In the genomic region with DNA sequence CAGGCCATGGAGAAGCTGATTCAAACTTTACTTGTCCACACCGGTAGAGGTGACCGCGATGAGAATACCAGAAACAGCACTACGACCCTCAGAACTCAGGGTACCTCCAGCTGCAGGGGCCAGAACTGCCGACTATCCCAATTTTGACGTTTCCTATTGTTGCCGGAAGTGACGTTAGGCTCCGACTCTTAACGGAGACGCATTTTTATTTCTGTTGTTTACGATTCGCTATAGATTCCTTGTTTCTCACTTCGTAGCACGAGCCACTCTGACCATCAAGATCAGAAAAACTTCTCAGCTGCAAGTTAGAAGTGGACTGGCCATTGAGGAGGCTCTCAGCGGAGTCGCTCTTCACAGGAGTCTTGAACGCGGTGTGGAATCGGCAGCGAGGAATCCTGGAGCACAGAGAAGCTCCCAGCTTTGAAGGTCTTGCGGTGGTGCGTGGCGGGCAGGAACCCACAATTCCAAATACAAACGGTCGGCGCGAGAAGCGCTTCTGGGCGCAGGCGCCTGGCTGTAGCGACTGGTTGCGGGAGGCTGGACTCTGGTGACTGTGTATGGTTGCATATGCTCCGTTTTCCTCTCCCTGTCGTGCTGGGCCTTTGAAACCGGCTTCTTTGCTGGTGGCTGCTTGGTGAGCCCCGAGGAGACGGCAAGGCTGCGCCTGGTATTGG, we compare ENCODE assay signal across 1 cellular context.
TF ChIP-seq lines count a peak whose summit lies in the region.

CEP44 (plus strand) TSS at position 405 of the 674 bp plus-strand sequence. CDS start 15,211 bp downstream, outside the sequence.
A gene with protein sequence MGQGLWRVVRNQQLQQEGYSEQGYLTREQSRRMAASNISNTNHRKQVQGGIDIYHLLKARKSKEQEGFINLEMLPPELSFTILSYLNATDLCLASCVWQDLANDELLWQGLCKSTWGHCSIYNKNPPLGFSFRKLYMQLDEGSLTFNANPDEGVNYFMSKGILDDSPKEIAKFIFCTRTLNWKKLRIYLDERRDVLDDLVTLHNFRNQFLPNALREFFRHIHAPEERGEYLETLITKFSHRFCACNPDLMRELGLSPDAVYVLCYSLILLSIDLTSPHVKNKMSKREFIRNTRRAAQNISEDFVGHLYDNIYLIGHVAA (minus strand): TSS at position 161 of the 674 bp plus-strand sequence. CDS start 20,575 bp downstream, outside the sequence.

TF ChIP-seq in K562, 482 proteins besides CTCF, POLR2A, EP300 and RAD21 (continued from another document and continues in another):
- TF ChIP-seq HDAC3 (IDR thresholded peaks at IDR 0.05; ENCODE audit: borderline replicate concordance, partially characterized antibody), result peak; percentile 63
- TF ChIP-seq FOXP1 (CRISPR knock-in tag; IDR thresholded peaks at IDR 0.05), result no peak
- TF ChIP-seq MTF1 (CRISPR knock-in tag; IDR thresholded peaks at IDR 0.05; ENCODE audit: borderline replicate concordance), result no peak
- no peak for TF ChIP-seq DNMT1 (IDR thresholded peaks at IDR 0.05)
- TF ChIP-seq UBTF (IDR thresholded peaks at IDR 0.05; ENCODE audit: borderline replicate concordance in 1 of 2, low read depth in 2 of 2, low read length in 2 of 2), result peak in 1 of 2 experiments; percentile 18; a peak in 1 of 4 replicates
- peak; percentile 44; the same call in 1 of the 2 replicates for TF ChIP-seq ZNF263 (CRISPR knock-in tag; IDR thresholded peaks at IDR 0.05; ENCODE audit: borderline replicate concordance)
- peak; percentile 24 for TF ChIP-seq CCNT2 (IDR thresholded peaks at IDR 0.05; ENCODE audit: borderline replicate concordance, extremely low read depth, insufficient read length, low read depth, low read length)
- TF ChIP-seq ZNF347 (CRISPR knock-in tag; IDR thresholded peaks at IDR 0.05; ENCODE audit: low read depth), result no peak
- peak; percentile 73 for TF ChIP-seq POLR2AphosphoS5 (IDR thresholded peaks at IDR 0.05; ENCODE audit: control insufficient read depth, insufficient read depth, low read depth, low read length)
- peak; percentile 96 for TF ChIP-seq FOXM1 (IDR thresholded peaks at IDR 0.05; ENCODE audit: low read depth)
- TF ChIP-seq FOXM1 (CRISPR knock-in tag; IDR thresholded peaks at IDR 0.05; ENCODE audit: low read depth), result 0 out of 2 replicates have a peak, but pooled peaks have one; percentile 63
- no peak for TF ChIP-seq CBX5 (IDR thresholded peaks at IDR 0.05; ENCODE audit: borderline replicate concordance, low read depth)
- no peak for TF ChIP-seq SMC3 (conservative IDR thresholded peaks at IDR 0.05; ENCODE audit: insufficient read depth, low read depth, low read length)
- TF ChIP-seq HDAC1 (IDR thresholded peaks at IDR 0.05), result peak in 1 of 2 experiments; percentile 62; a peak in 1 of 4 replicates
- no peak for TF ChIP-seq FOS (IDR thresholded peaks at IDR 0.05; ENCODE audit: extremely low read depth, insufficient read length)
- no peak for TF ChIP-seq ZKSCAN8 (CRISPR knock-in tag; IDR thresholded peaks at IDR 0.05)
- peak; percentile 80 for TF ChIP-seq ZFX (CRISPR knock-in tag; IDR thresholded peaks at IDR 0.05)
- TF ChIP-seq CXXC5 (CRISPR knock-in tag; IDR thresholded peaks at IDR 0.05), result peak; percentile 97
- peak; percentile 85 for TF ChIP-seq MYC (IDR thresholded peaks at IDR 0.05; ENCODE audit: low read depth, low read length)
- TF ChIP-seq MYC (CRISPR knock-in tag; IDR thresholded peaks at IDR 0.05; ENCODE audit: borderline replicate concordance, low read depth), result peak; percentile 42; the same call in 1 of the 2 replicates
- peak; percentile 56; the same call in 1 of the 2 replicates for TF ChIP-seq NCOR1 (IDR thresholded peaks at IDR 0.05)
- TF ChIP-seq, protein P1, sequence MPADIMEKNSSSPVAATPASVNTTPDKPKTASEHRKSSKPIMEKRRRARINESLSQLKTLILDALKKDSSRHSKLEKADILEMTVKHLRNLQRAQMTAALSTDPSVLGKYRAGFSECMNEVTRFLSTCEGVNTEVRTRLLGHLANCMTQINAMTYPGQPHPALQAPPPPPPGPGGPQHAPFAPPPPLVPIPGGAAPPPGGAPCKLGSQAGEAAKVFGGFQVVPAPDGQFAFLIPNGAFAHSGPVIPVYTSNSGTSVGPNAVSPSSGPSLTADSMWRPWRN (IDR thresholded peaks at IDR 0.05; ENCODE audit: low read depth), result no peak
- 0 out of 2 replicates have a peak, but pooled peaks have one; percentile 20 for TF ChIP-seq ZFP91 (CRISPR knock-in tag; IDR thresholded peaks at IDR 0.05)
- peak; percentile 95 for TF ChIP-seq NFRKB (IDR thresholded peaks at IDR 0.05; ENCODE audit: low read depth)
- TF ChIP-seq ATF1 (CRISPR knock-in tag; IDR thresholded peaks at IDR 0.05), result no peak
- TF ChIP-seq ATF1 (tag; IDR thresholded peaks at IDR 0.05), result peak; percentile 98
- TF ChIP-seq TOE1 (IDR thresholded peaks at IDR 0.05; ENCODE audit: borderline replicate concordance), result peak; percentile 94
- no peak for TF ChIP-seq TOE1 (CRISPR knock-in tag; IDR thresholded peaks at IDR 0.05; ENCODE audit: borderline replicate concordance, low read depth)
- no peak for TF ChIP-seq BCLAF1 (IDR thresholded peaks at IDR 0.05; ENCODE audit: borderline replicate concordance in 1 of 2, control insufficient read depth in 1 of 2, low read depth in 2 of 2, low read length in 1 of 2)
- peak; percentile 57 for TF ChIP-seq CHD1 (IDR thresholded peaks at IDR 0.05; ENCODE audit: low read length)
- peak; percentile 90 for TF ChIP-seq ELF2 (CRISPR knock-in tag; IDR thresholded peaks at IDR 0.05)
- no peak for TF ChIP-seq POLR3A (IDR thresholded peaks at IDR 0.05; ENCODE audit: borderline replicate concordance, extremely low read depth, insufficient read depth, insufficient read length)
- no peak for TF ChIP-seq RUNX1 (IDR thresholded peaks at IDR 0.05; ENCODE audit: low read depth)
- TF ChIP-seq MECOM (CRISPR knock-in tag; IDR thresholded peaks at IDR 0.05), result 0 out of 2 replicates have a peak, but pooled peaks have one; percentile 41
- TF ChIP-seq ZNF699 (CRISPR knock-in tag; IDR thresholded peaks at IDR 0.05; ENCODE audit: insufficient replicate concordance), result no peak
- no peak for TF ChIP-seq DEAF1 (CRISPR knock-in tag; IDR thresholded peaks at IDR 0.05)
- 0 out of 4 replicates have a peak, but pooled peaks of 1 of the 2 experiments have one; percentile 20 for TF ChIP-seq SIX5 (IDR thresholded peaks at IDR 0.05; ENCODE audit: borderline replicate concordance in 1 of 2, insufficient read depth in 1 of 2, low read depth in 1 of 2, low read length in 2 of 2)
- TF ChIP-seq SUPT5H (IDR thresholded peaks at IDR 0.05), result peak; percentile 81
- no peak for TF ChIP-seq COPS2 (conservative IDR thresholded peaks at IDR 0.05)
- TF ChIP-seq SMARCE1 (IDR thresholded peaks at IDR 0.05), result no peak
- no peak for TF ChIP-seq TARDBP (IDR thresholded peaks at IDR 0.05)
- no peak for TF ChIP-seq ZNF644 (tag; IDR thresholded peaks at IDR 0.05; ENCODE audit: low read depth)
- no peak for TF ChIP-seq ZNF57 (CRISPR knock-in tag; IDR thresholded peaks at IDR 0.05)
- TF ChIP-seq IFI16 (CRISPR knock-in tag; IDR thresholded peaks at IDR 0.05), result no peak
- TF ChIP-seq NCOA2 (IDR thresholded peaks at IDR 0.05; ENCODE audit: partially characterized antibody in 2 of 2), result no peak
- TF ChIP-seq, protein P2, sequence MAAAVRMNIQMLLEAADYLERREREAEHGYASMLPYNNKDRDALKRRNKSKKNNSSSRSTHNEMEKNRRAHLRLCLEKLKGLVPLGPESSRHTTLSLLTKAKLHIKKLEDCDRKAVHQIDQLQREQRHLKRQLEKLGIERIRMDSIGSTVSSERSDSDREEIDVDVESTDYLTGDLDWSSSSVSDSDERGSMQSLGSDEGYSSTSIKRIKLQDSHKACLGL (CRISPR knock-in tag; IDR thresholded peaks at IDR 0.05; ENCODE audit: borderline replicate concordance, poor library complexity, severe bottlenecking), result no peak
- 0 out of 2 replicates have a peak, but pooled peaks have one; percentile 24 for TF ChIP-seq ARID1B (IDR thresholded peaks at IDR 0.05)
- TF ChIP-seq YY1 (IDR thresholded peaks at IDR 0.05; ENCODE audit: borderline replicate concordance in 1 of 3, control insufficient read depth in 1 of 3, extremely low read depth in 1 of 3, insufficient read depth in 3 of 3, insufficient read length in 1 of 3, insufficient replicate concordance in 2 of 3, low read depth in 1 of 3, low read length in 2 of 3), result peak in 1 of 3 experiments; percentile 72
- TF ChIP-seq POLR2H (tag; IDR thresholded peaks at IDR 0.05; ENCODE audit: low read depth), result peak; percentile 79
- peak; percentile 95 for TF ChIP-seq KDM5B (IDR thresholded peaks at IDR 0.05; ENCODE audit: insufficient replicate concordance, low read depth, low read length)
- TF ChIP-seq ZNF12 (CRISPR knock-in tag; IDR thresholded peaks at IDR 0.05), result peak; percentile 72
- TF ChIP-seq GATAD2B (IDR thresholded peaks at IDR 0.05; ENCODE audit: borderline replicate concordance), result peak; percentile 75; the same call in 1 of the 2 replicates
- no peak for TF ChIP-seq NR3C1 (CRISPR knock-in tag; IDR thresholded peaks at IDR 0.05)
- peak; percentile 57; the same call in 1 of the 2 replicates for TF ChIP-seq CBFB (CRISPR knock-in tag; IDR thresholded peaks at IDR 0.05)
- TF ChIP-seq, protein P3, sequence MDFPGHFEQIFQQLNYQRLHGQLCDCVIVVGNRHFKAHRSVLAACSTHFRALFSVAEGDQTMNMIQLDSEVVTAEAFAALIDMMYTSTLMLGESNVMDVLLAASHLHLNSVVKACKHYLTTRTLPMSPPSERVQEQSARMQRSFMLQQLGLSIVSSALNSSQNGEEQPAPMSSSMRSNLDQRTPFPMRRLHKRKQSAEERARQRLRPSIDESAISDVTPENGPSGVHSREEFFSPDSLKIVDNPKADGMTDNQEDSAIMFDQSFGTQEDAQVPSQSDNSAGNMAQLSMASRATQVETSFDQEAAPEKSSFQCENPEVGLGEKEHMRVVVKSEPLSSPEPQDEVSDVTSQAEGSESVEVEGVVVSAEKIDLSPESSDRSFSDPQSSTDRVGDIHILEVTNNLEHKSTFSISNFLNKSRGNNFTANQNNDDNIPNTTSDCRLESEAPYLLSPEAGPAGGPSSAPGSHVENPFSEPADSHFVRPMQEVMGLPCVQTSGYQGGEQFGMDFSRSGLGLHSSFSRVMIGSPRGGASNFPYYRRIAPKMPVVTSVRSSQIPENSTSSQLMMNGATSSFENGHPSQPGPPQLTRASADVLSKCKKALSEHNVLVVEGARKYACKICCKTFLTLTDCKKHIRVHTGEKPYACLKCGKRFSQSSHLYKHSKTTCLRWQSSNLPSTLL (IDR thresholded peaks at IDR 0.05), result peak; percentile 92
- TF ChIP-seq TRIM24 (IDR thresholded peaks at IDR 0.05), result peak; percentile 47 to 57
